In the genomic region with DNA sequence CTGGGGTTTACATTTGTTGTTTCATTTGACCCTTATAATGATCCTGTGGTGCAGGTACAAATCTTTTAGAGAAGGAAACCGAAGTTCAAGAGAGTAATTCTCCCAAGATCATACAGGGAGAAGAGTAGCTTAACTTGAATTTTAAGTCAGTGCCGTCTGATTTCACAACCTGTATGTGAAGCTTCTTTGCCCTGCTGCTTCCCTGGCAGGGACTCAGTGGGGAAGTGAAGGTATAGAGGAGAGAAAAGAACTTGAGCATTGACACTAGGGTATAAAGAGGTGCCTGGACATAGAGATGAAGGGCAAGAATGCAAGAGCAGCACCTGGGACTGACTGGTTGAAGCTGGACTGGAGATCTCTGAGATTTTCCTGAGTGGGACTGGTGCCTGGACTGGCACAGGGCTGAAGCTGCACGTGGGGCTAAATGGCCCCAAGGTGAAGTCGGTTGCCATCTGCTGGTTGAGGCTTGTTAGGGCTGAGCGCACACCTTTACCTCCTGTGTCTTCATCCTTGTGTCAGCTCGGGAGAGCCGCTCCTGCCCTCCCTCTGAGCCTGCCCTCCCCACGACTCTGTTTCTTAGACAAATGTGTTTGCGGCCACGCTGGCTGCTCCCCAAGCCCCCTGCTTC, we compare ENCODE assay signal across 1 cellular context.
TF ChIP-seq lines count a peak whose summit lies in the region.

No MANE protein-coding gene starts in this region.

TF ChIP-seq in HepG2, 621 proteins besides CTCF, POLR2A, EP300 and RAD21 (continued from another document and continues in another):
- TF ChIP-seq, protein P1, sequence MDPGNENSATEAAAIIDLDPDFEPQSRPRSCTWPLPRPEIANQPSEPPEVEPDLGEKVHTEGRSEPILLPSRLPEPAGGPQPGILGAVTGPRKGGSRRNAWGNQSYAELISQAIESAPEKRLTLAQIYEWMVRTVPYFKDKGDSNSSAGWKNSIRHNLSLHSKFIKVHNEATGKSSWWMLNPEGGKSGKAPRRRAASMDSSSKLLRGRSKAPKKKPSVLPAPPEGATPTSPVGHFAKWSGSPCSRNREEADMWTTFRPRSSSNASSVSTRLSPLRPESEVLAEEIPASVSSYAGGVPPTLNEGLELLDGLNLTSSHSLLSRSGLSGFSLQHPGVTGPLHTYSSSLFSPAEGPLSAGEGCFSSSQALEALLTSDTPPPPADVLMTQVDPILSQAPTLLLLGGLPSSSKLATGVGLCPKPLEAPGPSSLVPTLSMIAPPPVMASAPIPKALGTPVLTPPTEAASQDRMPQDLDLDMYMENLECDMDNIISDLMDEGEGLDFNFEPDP (CRISPR knock-in tag; conservative IDR thresholded peaks at IDR 0.05): no peak
- no peak for TF ChIP-seq YEATS4 (CRISPR knock-in tag; IDR thresholded peaks at IDR 0.05; ENCODE audit: borderline replicate concordance)
- TF ChIP-seq SP5 (CRISPR knock-in tag; IDR thresholded peaks at IDR 0.05; ENCODE audit: borderline replicate concordance, low read depth): no peak
- TF ChIP-seq, protein P2, sequence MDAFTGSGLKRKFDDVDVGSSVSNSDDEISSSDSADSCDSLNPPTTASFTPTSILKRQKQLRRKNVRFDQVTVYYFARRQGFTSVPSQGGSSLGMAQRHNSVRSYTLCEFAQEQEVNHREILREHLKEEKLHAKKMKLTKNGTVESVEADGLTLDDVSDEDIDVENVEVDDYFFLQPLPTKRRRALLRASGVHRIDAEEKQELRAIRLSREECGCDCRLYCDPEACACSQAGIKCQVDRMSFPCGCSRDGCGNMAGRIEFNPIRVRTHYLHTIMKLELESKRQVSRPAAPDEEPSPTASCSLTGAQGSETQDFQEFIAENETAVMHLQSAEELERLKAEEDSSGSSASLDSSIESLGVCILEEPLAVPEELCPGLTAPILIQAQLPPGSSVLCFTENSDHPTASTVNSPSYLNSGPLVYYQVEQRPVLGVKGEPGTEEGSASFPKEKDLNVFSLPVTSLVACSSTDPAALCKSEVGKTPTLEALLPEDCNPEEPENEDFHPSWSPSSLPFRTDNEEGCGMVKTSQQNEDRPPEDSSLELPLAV (CRISPR knock-in tag; conservative IDR thresholded peaks at IDR 0.05; ENCODE audit: low read depth): no peak
- TF ChIP-seq, protein P3, sequence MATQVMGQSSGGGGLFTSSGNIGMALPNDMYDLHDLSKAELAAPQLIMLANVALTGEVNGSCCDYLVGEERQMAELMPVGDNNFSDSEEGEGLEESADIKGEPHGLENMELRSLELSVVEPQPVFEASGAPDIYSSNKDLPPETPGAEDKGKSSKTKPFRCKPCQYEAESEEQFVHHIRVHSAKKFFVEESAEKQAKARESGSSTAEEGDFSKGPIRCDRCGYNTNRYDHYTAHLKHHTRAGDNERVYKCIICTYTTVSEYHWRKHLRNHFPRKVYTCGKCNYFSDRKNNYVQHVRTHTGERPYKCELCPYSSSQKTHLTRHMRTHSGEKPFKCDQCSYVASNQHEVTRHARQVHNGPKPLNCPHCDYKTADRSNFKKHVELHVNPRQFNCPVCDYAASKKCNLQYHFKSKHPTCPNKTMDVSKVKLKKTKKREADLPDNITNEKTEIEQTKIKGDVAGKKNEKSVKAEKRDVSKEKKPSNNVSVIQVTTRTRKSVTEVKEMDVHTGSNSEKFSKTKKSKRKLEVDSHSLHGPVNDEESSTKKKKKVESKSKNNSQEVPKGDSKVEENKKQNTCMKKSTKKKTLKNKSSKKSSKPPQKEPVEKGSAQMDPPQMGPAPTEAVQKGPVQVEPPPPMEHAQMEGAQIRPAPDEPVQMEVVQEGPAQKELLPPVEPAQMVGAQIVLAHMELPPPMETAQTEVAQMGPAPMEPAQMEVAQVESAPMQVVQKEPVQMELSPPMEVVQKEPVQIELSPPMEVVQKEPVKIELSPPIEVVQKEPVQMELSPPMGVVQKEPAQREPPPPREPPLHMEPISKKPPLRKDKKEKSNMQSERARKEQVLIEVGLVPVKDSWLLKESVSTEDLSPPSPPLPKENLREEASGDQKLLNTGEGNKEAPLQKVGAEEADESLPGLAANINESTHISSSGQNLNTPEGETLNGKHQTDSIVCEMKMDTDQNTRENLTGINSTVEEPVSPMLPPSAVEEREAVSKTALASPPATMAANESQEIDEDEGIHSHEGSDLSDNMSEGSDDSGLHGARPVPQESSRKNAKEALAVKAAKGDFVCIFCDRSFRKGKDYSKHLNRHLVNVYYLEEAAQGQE (IDR thresholded peaks at IDR 0.05; ENCODE audit: borderline replicate concordance in 1 of 2, low read depth in 1 of 2, low read length in 2 of 2): no peak
- TF ChIP-seq ZNF230 (CRISPR knock-in tag; IDR thresholded peaks at IDR 0.05): no peak
- TF ChIP-seq ZNF563 (CRISPR knock-in tag; IDR thresholded peaks at IDR 0.05): no peak
- TF ChIP-seq, protein P4, sequence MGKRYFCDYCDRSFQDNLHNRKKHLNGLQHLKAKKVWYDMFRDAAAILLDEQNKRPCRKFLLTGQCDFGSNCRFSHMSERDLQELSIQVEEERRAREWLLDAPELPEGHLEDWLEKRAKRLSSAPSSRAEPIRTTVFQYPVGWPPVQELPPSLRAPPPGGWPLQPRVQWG (CRISPR knock-in tag; IDR thresholded peaks at IDR 0.05; ENCODE audit: borderline replicate concordance, low read depth): no peak
- no peak for TF ChIP-seq ZNF496 (CRISPR knock-in tag; IDR thresholded peaks at IDR 0.05; ENCODE audit: insufficient replicate concordance)
- 0 out of 2 replicates have a peak, but pooled peaks have one; percentile 49 for TF ChIP-seq MEIS2 (CRISPR knock-in tag; IDR thresholded peaks at IDR 0.05)
- no peak for TF ChIP-seq ZNF672 (CRISPR knock-in tag; IDR thresholded peaks at IDR 0.05)
- TF ChIP-seq TCF7 (IDR thresholded peaks at IDR 0.05; ENCODE audit: low read depth): no peak
- TF ChIP-seq ZZZ3 (CRISPR knock-in tag; IDR thresholded peaks at IDR 0.05; ENCODE audit: borderline replicate concordance): no peak
- no peak for TF ChIP-seq CENPX (CRISPR knock-in tag; IDR thresholded peaks at IDR 0.05)
- peak; percentile 46; the same call in 1 of the 2 replicates for TF ChIP-seq KDM5B (CRISPR knock-in tag; IDR thresholded peaks at IDR 0.05; ENCODE audit: borderline replicate concordance)
- TF ChIP-seq ZFP36L1 (CRISPR knock-in tag; IDR thresholded peaks at IDR 0.05): no peak
- TF ChIP-seq TBX2 (CRISPR knock-in tag; IDR thresholded peaks at IDR 0.05; ENCODE audit: borderline replicate concordance): no peak
- TF ChIP-seq GPN1 (CRISPR knock-in tag; IDR thresholded peaks at IDR 0.05; ENCODE audit: borderline replicate concordance): no peak
- TF ChIP-seq, protein P5, sequence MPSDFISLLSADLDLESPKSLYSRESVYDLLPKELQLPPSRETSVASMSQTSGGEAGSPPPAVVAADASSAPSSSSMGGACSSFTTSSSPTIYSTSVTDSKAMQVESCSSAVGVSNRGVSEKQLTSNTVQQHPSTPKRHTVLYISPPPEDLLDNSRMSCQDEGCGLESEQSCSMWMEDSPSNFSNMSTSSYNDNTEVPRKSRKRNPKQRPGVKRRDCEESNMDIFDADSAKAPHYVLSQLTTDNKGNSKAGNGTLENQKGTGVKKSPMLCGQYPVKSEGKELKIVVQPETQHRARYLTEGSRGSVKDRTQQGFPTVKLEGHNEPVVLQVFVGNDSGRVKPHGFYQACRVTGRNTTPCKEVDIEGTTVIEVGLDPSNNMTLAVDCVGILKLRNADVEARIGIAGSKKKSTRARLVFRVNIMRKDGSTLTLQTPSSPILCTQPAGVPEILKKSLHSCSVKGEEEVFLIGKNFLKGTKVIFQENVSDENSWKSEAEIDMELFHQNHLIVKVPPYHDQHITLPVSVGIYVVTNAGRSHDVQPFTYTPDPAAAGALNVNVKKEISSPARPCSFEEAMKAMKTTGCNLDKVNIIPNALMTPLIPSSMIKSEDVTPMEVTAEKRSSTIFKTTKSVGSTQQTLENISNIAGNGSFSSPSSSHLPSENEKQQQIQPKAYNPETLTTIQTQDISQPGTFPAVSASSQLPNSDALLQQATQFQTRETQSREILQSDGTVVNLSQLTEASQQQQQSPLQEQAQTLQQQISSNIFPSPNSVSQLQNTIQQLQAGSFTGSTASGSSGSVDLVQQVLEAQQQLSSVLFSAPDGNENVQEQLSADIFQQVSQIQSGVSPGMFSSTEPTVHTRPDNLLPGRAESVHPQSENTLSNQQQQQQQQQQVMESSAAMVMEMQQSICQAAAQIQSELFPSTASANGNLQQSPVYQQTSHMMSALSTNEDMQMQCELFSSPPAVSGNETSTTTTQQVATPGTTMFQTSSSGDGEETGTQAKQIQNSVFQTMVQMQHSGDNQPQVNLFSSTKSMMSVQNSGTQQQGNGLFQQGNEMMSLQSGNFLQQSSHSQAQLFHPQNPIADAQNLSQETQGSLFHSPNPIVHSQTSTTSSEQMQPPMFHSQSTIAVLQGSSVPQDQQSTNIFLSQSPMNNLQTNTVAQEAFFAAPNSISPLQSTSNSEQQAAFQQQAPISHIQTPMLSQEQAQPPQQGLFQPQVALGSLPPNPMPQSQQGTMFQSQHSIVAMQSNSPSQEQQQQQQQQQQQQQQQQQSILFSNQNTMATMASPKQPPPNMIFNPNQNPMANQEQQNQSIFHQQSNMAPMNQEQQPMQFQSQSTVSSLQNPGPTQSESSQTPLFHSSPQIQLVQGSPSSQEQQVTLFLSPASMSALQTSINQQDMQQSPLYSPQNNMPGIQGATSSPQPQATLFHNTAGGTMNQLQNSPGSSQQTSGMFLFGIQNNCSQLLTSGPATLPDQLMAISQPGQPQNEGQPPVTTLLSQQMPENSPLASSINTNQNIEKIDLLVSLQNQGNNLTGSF (CRISPR knock-in tag; IDR thresholded peaks at IDR 0.05): no peak
- no peak for TF ChIP-seq ZFY (CRISPR knock-in tag; IDR thresholded peaks at IDR 0.05)
- TF ChIP-seq MIER2 (CRISPR knock-in tag; IDR thresholded peaks at IDR 0.05): no peak
- peak; percentile 54; the same call in 1 of the 2 replicates for TF ChIP-seq ZNF329 (CRISPR knock-in tag; IDR thresholded peaks at IDR 0.05; ENCODE audit: low read depth)
- no peak for TF ChIP-seq HMGA1 (CRISPR knock-in tag; conservative IDR thresholded peaks at IDR 0.05)
- TF ChIP-seq ZNF350 (CRISPR knock-in tag; IDR thresholded peaks at IDR 0.05; ENCODE audit: borderline replicate concordance, low read depth): 0 out of 2 replicates have a peak, but pooled peaks have one; percentile 49
- TF ChIP-seq KLF16 (CRISPR knock-in tag; IDR thresholded peaks at IDR 0.05): 0 out of 4 replicates have a peak, but pooled peaks of 1 of the 2 experiments have one; percentile 28
- TF ChIP-seq ZMAT3 (CRISPR knock-in tag; conservative IDR thresholded peaks at IDR 0.05): no peak
- no peak for TF ChIP-seq ZNF674 (CRISPR knock-in tag; IDR thresholded peaks at IDR 0.05; ENCODE audit: low read depth)
- TF ChIP-seq HNRNPL (IDR thresholded peaks at IDR 0.05; ENCODE audit: low read depth, low read length): no peak
- TF ChIP-seq FOXA3 (CRISPR knock-in tag; IDR thresholded peaks at IDR 0.05): peak; percentile 5; the same call in 1 of the 2 replicates
- no peak for TF ChIP-seq NPAS2 (CRISPR knock-in tag; IDR thresholded peaks at IDR 0.05; ENCODE audit: borderline replicate concordance)
- TF ChIP-seq, protein P6, sequence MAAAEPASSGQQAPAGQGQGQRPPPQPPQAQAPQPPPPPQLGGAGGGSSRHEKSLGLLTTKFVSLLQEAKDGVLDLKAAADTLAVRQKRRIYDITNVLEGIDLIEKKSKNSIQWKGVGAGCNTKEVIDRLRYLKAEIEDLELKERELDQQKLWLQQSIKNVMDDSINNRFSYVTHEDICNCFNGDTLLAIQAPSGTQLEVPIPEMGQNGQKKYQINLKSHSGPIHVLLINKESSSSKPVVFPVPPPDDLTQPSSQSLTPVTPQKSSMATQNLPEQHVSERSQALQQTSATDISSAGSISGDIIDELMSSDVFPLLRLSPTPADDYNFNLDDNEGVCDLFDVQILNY (CRISPR knock-in tag; conservative IDR thresholded peaks at IDR 0.05): no peak
- TF ChIP-seq MIER3 (CRISPR knock-in tag; IDR thresholded peaks at IDR 0.05; ENCODE audit: borderline replicate concordance): peak; percentile 46; the same call in 1 of the 2 replicates
- TF ChIP-seq CENPT (CRISPR knock-in tag; IDR thresholded peaks at IDR 0.05; ENCODE audit: low read depth): no peak
- no peak for TF ChIP-seq ZNF570 (CRISPR knock-in tag; IDR thresholded peaks at IDR 0.05; ENCODE audit: borderline replicate concordance)
- no peak for TF ChIP-seq MBNL3 (CRISPR knock-in tag; conservative IDR thresholded peaks at IDR 0.05)
- TF ChIP-seq, protein P7, sequence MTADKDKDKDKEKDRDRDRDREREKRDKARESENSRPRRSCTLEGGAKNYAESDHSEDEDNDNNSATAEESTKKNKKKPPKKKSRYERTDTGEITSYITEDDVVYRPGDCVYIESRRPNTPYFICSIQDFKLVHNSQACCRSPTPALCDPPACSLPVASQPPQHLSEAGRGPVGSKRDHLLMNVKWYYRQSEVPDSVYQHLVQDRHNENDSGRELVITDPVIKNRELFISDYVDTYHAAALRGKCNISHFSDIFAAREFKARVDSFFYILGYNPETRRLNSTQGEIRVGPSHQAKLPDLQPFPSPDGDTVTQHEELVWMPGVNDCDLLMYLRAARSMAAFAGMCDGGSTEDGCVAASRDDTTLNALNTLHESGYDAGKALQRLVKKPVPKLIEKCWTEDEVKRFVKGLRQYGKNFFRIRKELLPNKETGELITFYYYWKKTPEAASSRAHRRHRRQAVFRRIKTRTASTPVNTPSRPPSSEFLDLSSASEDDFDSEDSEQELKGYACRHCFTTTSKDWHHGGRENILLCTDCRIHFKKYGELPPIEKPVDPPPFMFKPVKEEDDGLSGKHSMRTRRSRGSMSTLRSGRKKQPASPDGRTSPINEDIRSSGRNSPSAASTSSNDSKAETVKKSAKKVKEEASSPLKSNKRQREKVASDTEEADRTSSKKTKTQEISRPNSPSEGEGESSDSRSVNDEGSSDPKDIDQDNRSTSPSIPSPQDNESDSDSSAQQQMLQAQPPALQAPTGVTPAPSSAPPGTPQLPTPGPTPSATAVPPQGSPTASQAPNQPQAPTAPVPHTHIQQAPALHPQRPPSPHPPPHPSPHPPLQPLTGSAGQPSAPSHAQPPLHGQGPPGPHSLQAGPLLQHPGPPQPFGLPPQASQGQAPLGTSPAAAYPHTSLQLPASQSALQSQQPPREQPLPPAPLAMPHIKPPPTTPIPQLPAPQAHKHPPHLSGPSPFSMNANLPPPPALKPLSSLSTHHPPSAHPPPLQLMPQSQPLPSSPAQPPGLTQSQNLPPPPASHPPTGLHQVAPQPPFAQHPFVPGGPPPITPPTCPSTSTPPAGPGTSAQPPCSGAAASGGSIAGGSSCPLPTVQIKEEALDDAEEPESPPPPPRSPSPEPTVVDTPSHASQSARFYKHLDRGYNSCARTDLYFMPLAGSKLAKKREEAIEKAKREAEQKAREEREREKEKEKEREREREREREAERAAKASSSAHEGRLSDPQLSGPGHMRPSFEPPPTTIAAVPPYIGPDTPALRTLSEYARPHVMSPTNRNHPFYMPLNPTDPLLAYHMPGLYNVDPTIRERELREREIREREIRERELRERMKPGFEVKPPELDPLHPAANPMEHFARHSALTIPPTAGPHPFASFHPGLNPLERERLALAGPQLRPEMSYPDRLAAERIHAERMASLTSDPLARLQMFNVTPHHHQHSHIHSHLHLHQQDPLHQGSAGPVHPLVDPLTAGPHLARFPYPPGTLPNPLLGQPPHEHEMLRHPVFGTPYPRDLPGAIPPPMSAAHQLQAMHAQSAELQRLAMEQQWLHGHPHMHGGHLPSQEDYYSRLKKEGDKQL (CRISPR knock-in tag; IDR thresholded peaks at IDR 0.05; ENCODE audit: low read depth): no peak
- TF ChIP-seq NFKBIZ (CRISPR knock-in tag; IDR thresholded peaks at IDR 0.05): no peak
- TF ChIP-seq SRF (IDR thresholded peaks at IDR 0.05; ENCODE audit: low read depth, low read length): no peak
- TF ChIP-seq TCF7L2 (IDR thresholded peaks at IDR 0.05; ENCODE audit: low read depth, low read length): no peak
